Comparison of ENCODE assay signal across 1 cellular context in the genomic region with DNA sequence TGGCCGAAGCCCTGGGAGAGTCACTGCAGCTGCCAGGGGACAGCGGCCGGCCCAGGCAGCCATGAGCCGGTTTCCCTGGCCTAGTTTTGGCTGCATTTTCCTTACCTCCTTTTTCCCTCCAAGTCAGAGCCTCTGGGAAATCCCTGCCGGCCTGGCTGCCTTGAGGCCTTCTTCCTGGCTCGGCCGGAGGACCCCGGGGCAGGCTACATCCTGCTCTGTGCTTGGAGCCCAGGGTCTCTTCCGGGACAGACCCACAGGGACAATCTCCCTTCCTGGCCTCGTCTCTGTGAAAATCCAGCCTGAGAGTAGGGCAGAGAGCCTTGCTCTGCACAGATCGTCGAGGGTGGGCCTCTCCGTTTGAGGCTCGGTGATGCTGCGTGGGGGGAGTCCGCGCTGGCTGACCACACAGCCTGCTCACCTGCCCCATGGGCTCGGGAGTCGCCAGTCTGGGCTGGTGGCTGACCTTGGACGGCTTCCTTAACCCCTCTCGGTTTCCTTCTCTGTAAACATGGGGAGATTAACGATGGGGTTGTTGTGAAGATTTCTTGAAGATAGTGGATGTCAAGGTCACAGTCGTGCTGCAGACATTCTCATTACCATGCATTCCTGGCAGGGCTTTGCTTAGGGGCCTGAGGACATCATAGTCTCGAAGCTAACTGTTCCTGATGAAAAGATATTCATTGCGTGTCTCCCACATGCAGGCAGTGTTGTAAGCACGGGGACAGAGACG.
TF ChIP-seq lines count a peak whose summit lies in the region.

No MANE protein-coding gene starts in this region.

TF ChIP-seq in HepG2, 621 proteins besides CTCF, POLR2A, EP300 and RAD21 (continues in another document):
- TF ChIP-seq, protein P1, sequence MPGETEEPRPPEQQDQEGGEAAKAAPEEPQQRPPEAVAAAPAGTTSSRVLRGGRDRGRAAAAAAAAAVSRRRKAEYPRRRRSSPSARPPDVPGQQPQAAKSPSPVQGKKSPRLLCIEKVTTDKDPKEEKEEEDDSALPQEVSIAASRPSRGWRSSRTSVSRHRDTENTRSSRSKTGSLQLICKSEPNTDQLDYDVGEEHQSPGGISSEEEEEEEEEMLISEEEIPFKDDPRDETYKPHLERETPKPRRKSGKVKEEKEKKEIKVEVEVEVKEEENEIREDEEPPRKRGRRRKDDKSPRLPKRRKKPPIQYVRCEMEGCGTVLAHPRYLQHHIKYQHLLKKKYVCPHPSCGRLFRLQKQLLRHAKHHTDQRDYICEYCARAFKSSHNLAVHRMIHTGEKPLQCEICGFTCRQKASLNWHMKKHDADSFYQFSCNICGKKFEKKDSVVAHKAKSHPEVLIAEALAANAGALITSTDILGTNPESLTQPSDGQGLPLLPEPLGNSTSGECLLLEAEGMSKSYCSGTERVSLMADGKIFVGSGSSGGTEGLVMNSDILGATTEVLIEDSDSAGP (CRISPR knock-in tag; IDR thresholded peaks at IDR 0.05; ENCODE audit: borderline replicate concordance), result 0 out of 2 replicates have a peak, but pooled peaks have one; percentile 4
- TF ChIP-seq, protein P2, sequence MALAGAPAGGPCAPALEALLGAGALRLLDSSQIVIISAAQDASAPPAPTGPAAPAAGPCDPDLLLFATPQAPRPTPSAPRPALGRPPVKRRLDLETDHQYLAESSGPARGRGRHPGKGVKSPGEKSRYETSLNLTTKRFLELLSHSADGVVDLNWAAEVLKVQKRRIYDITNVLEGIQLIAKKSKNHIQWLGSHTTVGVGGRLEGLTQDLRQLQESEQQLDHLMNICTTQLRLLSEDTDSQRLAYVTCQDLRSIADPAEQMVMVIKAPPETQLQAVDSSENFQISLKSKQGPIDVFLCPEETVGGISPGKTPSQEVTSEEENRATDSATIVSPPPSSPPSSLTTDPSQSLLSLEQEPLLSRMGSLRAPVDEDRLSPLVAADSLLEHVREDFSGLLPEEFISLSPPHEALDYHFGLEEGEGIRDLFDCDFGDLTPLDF (CRISPR knock-in tag; IDR thresholded peaks at IDR 0.05), result no peak
- TF ChIP-seq, protein P3, sequence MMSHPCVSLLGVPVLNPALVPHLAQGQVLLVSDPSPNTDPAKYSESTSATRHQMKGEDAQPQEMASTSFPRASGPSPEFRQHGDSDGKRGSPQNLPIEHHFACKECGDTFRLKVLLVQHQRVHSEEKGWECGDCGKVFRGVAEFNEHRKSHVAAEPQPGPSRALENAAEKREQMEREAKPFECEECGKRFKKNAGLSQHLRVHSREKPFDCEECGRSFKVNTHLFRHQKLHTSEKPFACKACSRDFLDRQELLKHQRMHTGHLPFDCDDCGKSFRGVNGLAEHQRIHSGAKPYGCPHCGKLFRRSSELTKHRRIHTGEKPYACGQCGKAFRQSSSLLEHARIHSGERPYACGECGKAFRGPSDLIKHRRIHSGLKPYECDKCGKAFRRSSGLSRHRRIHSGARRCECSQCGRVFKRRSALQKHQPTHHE (CRISPR knock-in tag; IDR thresholded peaks at IDR 0.05; ENCODE audit: borderline replicate concordance), result no peak
- TF ChIP-seq, protein P4, sequence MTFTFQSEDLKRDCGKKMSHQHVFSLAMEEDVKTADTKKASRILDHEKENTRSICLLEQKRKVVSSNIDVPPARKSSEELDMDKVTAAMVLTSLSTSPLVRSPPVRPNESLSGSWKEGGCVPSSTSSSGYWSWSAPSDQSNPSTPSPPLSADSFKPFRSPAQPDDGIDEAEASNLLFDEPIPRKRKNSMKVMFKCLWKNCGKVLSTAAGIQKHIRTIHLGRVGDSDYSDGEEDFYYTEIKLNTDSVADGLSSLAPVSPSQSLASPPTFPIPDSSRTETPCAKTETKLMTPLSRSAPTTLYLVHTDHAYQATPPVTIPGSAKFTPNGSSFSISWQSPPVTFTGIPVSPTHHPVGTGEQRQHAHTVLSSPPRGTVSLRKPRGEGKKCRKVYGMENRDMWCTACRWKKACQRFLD (CRISPR knock-in tag; IDR thresholded peaks at IDR 0.05; ENCODE audit: borderline replicate concordance), result no peak
- no peak for TF ChIP-seq MBNL3 (CRISPR knock-in tag; conservative IDR thresholded peaks at IDR 0.05)
- no peak for TF ChIP-seq ZNF382 (CRISPR knock-in tag; IDR thresholded peaks at IDR 0.05; ENCODE audit: borderline replicate concordance)
- TF ChIP-seq, protein P5, sequence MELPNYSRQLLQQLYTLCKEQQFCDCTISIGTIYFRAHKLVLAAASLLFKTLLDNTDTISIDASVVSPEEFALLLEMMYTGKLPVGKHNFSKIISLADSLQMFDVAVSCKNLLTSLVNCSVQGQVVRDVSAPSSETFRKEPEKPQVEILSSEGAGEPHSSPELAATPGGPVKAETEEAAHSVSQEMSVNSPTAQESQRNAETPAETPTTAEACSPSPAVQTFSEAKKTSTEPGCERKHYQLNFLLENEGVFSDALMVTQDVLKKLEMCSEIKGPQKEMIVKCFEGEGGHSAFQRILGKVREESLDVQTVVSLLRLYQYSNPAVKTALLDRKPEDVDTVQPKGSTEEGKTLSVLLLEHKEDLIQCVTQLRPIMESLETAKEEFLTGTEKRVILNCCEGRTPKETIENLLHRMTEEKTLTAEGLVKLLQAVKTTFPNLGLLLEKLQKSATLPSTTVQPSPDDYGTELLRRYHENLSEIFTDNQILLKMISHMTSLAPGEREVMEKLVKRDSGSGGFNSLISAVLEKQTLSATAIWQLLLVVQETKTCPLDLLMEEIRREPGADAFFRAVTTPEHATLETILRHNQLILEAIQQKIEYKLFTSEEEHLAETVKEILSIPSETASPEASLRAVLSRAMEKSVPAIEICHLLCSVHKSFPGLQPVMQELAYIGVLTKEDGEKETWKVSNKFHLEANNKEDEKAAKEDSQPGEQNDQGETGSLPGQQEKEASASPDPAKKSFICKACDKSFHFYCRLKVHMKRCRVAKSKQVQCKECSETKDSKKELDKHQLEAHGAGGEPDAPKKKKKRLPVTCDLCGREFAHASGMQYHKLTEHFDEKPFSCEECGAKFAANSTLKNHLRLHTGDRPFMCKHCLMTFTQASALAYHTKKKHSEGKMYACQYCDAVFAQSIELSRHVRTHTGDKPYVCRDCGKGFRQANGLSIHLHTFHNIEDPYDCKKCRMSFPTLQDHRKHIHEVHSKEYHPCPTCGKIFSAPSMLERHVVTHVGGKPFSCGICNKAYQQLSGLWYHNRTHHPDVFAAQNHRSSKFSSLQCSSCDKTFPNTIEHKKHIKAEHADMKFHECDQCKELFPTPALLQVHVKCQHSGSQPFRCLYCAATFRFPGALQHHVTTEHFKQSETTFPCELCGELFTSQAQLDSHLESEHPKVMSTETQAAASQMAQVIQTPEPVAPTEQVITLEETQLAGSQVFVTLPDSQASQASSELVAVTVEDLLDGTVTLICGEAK (IDR thresholded peaks at IDR 0.05), result no peak
- TF ChIP-seq, protein P5 (CRISPR knock-in tag; IDR thresholded peaks at IDR 0.05), result no peak
- TF ChIP-seq, protein P6, sequence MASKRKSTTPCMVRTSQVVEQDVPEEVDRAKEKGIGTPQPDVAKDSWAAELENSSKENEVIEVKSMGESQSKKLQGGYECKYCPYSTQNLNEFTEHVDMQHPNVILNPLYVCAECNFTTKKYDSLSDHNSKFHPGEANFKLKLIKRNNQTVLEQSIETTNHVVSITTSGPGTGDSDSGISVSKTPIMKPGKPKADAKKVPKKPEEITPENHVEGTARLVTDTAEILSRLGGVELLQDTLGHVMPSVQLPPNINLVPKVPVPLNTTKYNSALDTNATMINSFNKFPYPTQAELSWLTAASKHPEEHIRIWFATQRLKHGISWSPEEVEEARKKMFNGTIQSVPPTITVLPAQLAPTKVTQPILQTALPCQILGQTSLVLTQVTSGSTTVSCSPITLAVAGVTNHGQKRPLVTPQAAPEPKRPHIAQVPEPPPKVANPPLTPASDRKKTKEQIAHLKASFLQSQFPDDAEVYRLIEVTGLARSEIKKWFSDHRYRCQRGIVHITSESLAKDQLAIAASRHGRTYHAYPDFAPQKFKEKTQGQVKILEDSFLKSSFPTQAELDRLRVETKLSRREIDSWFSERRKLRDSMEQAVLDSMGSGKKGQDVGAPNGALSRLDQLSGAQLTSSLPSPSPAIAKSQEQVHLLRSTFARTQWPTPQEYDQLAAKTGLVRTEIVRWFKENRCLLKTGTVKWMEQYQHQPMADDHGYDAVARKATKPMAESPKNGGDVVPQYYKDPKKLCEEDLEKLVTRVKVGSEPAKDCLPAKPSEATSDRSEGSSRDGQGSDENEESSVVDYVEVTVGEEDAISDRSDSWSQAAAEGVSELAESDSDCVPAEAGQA (IDR thresholded peaks at IDR 0.05; ENCODE audit: low read depth), result 0 out of 2 replicates have a peak, but pooled peaks have one; percentile 18
- TF ChIP-seq, protein P6 (CRISPR knock-in tag; IDR thresholded peaks at IDR 0.05; ENCODE audit: borderline replicate concordance), result no peak
- TF ChIP-seq ZSCAN22 (CRISPR knock-in tag; IDR thresholded peaks at IDR 0.05), result no peak
- peak; percentile 44; the same call in 1 of the 2 replicates for TF ChIP-seq ZNF350 (CRISPR knock-in tag; IDR thresholded peaks at IDR 0.05; ENCODE audit: borderline replicate concordance, low read depth)
- TF ChIP-seq NFKB2 (CRISPR knock-in tag; IDR thresholded peaks at IDR 0.05; ENCODE audit: borderline replicate concordance), result 0 out of 2 replicates have a peak, but pooled peaks have one; percentile 11
- no peak for TF ChIP-seq KDM2A (CRISPR knock-in tag; IDR thresholded peaks at IDR 0.05; ENCODE audit: borderline replicate concordance, low read depth)
- TF ChIP-seq GATA4 (IDR thresholded peaks at IDR 0.05; ENCODE audit: borderline replicate concordance, low read depth), result no peak
- no peak for TF ChIP-seq ZFP36L2 (CRISPR knock-in tag; IDR thresholded peaks at IDR 0.05)
- TF ChIP-seq, protein P7, sequence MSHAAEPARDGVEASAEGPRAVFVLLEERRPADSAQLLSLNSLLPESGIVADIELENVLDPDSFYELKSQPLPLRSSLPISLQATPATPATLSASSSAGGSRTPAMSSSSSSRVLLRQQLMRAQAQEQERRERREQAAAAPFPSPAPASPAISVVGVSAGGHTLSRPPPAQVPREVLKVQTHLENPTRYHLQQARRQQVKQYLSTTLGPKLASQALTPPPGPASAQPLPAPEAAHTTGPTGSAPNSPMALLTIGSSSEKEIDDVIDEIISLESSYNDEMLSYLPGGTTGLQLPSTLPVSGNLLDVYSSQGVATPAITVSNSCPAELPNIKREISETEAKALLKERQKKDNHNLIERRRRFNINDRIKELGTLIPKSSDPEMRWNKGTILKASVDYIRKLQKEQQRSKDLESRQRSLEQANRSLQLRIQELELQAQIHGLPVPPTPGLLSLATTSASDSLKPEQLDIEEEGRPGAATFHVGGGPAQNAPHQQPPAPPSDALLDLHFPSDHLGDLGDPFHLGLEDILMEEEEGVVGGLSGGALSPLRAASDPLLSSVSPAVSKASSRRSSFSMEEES (CRISPR knock-in tag; IDR thresholded peaks at IDR 0.05), result no peak
- TF ChIP-seq ZNF788 (CRISPR knock-in tag; IDR thresholded peaks at IDR 0.05; ENCODE audit: borderline replicate concordance), result no peak
- no peak for TF ChIP-seq SIX4 (CRISPR knock-in tag; IDR thresholded peaks at IDR 0.05)
- TF ChIP-seq SUZ12 (IDR thresholded peaks at IDR 0.05; ENCODE audit: low read depth, low read length), result no peak
- no peak for TF ChIP-seq ZNF773 (CRISPR knock-in tag; IDR thresholded peaks at IDR 0.05; ENCODE audit: borderline replicate concordance)
